ENCODE assay signal across 2 cellular contexts in the genomic region with DNA sequence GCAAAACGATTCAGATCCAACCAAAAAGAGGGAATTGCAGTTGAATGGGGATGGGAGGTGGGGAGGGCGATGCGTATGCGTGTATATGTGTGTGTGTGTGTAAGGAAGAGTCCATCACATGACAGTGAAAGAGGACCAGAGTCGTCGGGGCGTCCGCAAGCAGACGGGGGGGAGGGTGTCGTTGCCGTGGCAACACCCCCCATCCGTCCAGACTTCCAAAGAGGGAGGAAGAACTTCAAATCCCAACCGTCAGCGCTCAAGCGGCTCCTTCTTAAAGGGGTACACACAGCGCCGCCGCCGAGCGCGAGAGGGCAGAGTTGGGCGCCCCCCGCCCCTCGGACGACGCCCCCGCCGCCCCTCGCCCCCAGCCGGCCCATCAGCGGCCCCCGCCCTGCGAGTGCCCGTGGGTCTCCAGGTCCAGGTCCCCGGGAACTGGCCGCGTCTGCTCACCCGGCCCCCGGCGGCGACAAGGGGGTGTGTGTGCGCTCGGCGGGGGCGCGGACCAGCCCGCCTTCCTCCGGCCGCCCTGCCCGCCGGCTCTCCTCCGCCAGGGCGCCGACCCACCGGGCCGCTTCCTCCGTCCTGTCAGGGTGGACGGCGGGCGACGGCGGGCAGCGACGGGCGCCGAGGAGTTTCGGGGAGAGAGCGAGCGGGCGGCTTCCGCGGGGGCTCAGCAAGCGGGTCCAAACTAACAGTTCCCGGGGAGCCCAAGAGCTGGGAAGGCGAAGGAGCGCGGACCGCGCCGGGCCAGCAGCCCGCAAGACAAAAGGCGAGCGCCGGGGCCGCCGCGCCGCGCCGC.
TF ChIP-seq lines count a peak whose summit lies in the region.

No MANE protein-coding gene starts in this region.

TF ChIP-seq in GM23338, 12 proteins besides CTCF, POLR2A, EP300 and RAD21 (continued from another document):
- TF ChIP-seq, protein P1, sequence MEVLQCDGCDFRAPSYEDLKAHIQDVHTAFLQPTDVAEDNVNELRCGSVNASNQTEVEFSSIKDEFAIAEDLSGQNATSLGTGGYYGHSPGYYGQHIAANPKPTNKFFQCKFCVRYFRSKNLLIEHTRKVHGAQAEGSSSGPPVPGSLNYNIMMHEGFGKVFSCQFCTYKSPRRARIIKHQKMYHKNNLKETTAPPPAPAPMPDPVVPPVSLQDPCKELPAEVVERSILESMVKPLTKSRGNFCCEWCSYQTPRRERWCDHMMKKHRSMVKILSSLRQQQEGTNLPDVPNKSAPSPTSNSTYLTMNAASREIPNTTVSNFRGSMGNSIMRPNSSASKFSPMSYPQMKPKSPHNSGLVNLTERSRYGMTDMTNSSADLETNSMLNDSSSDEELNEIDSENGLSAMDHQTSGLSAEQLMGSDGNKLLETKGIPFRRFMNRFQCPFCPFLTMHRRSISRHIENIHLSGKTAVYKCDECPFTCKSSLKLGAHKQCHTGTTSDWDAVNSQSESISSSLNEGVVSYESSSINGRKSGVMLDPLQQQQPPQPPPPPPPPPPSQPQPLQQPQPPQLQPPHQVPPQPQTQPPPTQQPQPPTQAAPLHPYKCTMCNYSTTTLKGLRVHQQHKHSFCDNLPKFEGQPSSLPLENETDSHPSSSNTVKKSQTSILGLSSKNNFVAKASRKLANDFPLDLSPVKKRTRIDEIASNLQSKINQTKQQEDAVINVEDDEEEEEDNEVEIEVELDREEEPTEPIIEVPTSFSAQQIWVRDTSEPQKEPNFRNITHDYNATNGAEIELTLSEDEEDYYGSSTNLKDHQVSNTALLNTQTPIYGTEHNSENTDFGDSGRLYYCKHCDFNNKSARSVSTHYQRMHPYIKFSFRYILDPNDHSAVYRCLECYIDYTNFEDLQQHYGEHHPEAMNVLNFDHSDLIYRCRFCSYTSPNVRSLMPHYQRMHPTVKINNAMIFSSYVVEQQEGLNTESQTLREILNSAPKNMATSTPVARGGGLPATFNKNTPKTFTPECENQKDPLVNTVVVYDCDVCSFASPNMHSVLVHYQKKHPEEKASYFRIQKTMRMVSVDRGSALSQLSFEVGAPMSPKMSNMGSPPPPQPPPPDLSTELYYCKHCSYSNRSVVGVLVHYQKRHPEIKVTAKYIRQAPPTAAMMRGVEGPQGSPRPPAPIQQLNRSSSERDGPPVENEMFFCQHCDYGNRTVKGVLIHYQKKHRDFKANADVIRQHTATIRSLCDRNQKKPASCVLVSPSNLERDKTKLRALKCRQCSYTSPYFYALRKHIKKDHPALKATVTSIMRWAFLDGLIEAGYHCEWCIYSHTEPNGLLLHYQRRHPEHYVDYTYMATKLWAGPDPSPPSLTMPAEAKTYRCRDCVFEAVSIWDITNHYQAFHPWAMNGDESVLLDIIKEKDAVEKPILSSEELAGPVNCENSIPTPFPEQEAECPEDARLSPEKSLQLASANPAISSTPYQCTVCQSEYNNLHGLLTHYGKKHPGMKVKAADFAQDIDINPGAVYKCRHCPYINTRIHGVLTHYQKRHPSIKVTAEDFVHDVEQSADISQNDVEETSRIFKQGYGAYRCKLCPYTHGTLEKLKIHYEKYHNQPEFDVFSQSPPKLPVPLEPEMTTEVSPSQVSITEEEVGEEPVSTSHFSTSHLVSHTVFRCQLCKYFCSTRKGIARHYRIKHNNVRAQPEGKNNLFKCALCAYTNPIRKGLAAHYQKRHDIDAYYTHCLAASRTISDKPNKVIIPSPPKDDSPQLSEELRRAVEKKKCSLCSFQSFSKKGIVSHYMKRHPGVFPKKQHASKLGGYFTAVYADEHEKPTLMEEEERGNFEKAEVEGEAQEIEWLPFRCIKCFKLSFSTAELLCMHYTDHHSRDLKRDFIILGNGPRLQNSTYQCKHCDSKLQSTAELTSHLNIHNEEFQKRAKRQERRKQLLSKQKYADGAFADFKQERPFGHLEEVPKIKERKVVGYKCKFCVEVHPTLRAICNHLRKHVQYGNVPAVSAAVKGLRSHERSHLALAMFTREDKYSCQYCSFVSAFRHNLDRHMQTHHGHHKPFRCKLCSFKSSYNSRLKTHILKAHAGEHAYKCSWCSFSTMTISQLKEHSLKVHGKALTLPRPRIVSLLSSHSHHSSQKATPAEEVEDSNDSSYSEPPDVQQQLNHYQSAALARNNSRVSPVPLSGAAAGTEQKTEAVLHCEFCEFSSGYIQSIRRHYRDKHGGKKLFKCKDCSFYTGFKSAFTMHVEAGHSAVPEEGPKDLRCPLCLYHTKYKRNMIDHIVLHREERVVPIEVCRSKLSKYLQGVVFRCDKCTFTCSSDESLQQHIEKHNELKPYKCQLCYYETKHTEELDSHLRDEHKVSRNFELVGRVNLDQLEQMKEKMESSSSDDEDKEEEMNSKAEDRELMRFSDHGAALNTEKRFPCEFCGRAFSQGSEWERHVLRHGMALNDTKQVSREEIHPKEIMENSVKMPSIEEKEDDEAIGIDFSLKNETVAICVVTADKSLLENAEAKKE (CRISPR knock-in tag; IDR thresholded peaks at IDR 0.05), result no peak
- TF ChIP-seq ZNF114 (CRISPR knock-in tag; IDR thresholded peaks at IDR 0.05), result no peak
- no peak for TF ChIP-seq POLR2AphosphoS5 (IDR thresholded peaks at IDR 0.05; ENCODE audit: low read depth)
- no peak for TF ChIP-seq EZH2phosphoT487 (IDR thresholded peaks at IDR 0.05; ENCODE audit: unreplicated experiment)
- TF ChIP-seq, protein P2, sequence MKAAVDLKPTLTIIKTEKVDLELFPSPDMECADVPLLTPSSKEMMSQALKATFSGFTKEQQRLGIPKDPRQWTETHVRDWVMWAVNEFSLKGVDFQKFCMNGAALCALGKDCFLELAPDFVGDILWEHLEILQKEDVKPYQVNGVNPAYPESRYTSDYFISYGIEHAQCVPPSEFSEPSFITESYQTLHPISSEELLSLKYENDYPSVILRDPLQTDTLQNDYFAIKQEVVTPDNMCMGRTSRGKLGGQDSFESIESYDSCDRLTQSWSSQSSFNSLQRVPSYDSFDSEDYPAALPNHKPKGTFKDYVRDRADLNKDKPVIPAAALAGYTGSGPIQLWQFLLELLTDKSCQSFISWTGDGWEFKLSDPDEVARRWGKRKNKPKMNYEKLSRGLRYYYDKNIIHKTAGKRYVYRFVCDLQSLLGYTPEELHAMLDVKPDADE (IDR thresholded peaks at IDR 0.05), result no peak
TF ChIP-seq in GM23338: peak in this region for 0.

TF ChIP-seq in neural cell, 6 proteins besides CTCF, POLR2A, EP300 and RAD21:
- TF ChIP-seq, protein P3, sequence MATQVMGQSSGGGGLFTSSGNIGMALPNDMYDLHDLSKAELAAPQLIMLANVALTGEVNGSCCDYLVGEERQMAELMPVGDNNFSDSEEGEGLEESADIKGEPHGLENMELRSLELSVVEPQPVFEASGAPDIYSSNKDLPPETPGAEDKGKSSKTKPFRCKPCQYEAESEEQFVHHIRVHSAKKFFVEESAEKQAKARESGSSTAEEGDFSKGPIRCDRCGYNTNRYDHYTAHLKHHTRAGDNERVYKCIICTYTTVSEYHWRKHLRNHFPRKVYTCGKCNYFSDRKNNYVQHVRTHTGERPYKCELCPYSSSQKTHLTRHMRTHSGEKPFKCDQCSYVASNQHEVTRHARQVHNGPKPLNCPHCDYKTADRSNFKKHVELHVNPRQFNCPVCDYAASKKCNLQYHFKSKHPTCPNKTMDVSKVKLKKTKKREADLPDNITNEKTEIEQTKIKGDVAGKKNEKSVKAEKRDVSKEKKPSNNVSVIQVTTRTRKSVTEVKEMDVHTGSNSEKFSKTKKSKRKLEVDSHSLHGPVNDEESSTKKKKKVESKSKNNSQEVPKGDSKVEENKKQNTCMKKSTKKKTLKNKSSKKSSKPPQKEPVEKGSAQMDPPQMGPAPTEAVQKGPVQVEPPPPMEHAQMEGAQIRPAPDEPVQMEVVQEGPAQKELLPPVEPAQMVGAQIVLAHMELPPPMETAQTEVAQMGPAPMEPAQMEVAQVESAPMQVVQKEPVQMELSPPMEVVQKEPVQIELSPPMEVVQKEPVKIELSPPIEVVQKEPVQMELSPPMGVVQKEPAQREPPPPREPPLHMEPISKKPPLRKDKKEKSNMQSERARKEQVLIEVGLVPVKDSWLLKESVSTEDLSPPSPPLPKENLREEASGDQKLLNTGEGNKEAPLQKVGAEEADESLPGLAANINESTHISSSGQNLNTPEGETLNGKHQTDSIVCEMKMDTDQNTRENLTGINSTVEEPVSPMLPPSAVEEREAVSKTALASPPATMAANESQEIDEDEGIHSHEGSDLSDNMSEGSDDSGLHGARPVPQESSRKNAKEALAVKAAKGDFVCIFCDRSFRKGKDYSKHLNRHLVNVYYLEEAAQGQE (IDR thresholded peaks at IDR 0.05; ENCODE audit: borderline replicate concordance), result no peak
- TF ChIP-seq POLR2AphosphoS5 (IDR thresholded peaks at IDR 0.05) (peak; percentile 10), MXI1 (conservative IDR thresholded peaks at IDR 0.05; ENCODE audit: poor library complexity, severe bottlenecking) (no peak), SMC3 (conservative IDR thresholded peaks at IDR 0.05; ENCODE audit: poor library complexity) (no peak), TAF1 (IDR thresholded peaks at IDR 0.05; ENCODE audit: low read depth) (no peak), EZH2 (IDR thresholded peaks at IDR 0.05; ENCODE audit: borderline replicate concordance, insufficient read depth, low read length, poor library complexity, severe bottlenecking) (no peak)
